In the genomic region with DNA sequence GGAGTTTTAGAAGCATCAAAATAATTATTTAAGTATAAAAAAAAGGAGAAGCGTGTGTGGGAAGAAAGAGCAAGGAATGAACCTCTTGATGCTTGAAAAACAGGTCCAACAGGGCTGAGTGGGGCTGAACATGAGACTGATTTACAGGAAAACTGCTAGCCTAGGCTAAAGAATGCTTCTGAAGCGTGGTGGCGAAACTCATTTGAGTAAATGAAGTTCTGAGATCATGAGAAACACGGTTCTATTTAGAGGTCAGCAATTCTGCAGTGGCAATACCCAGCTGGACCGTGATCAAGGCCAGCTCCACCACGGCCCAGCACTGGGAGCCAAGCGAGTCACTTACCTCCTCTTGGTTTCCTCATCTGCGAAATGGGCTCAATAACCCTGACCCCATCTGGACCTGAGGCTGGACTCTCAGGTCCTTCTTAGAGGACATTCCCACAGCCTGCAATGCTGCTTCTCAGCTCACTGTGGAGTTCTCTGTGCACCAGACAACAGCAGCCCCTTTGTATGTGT, we compare ENCODE assay signal across 20 cellular contexts.
"Had no signal": no experiment of that assay in that cellular context is flagged by ENCODE, and none has a peak within 500 bp of the region (broad histone marks: within the 10 kb centered on the region; RNA-seq: fewer than 3 reads in every experiment).

No MANE protein-coding gene starts in this region.

- H3K4me1 ChIP-seq: foreskin keratinocyte, right atrium auricular region, sigmoid colon, testis, tibial nerve, uterus had no signal

- H3K9me3 ChIP-seq: mucosa of descending colon, ovary, right atrium auricular region, sigmoid colon, testis, tibial nerve, uterus had no signal

- DNase-seq: cortex of kidney; dorsolateral prefrontal cortex; effector CD8-positive, alpha-beta T cell; foreskin keratinocyte; immature natural killer cell; left ventricle myocardium superior; mucosa of descending colon; natural killer cell; ovary; sigmoid colon; stimulated activated CD4-positive, alpha-beta T cell treated with anti-CD3 and anti-CD28 coated beads, Interleukin-2, amount 100 ng/mL, for 24 hours; stimulated activated CD4-positive, alpha-beta T cell treated with anti-CD3 and anti-CD28 coated beads, Interleukin-4, amount 100 ng/mL, for 4 hours; stimulated activated naive B cell treated with anti-CD40 and anti-IgM and Interleukin-4, amounts not matched to agents 10 μg/mL and 1 μg/mL and 100 μg/mL, for 72 hours; stimulated activated naive CD8-positive, alpha-beta T cell treated with anti-CD3 and anti-CD28 coated beads, Interleukin-15, amount 100 ng/mL, for 72 hours; testis; uterus had no signal

- FAIRE-seq: keratinocyte had no signal

- H3K27ac ChIP-seq: foreskin keratinocyte, ovary, right atrium auricular region, sigmoid colon, skin epidermis, testis, tibial nerve, uterus had no signal

- ATAC-seq: foreskin keratinocyte; left ventricle myocardium superior; mucosa of descending colon; natural killer cell; stimulated activated naive B cell treated with anti-CD40 and anti-IgM and Interleukin-4, amounts not matched to agents 10 μg/mL and 1 μg/mL and 100 μg/mL, for 72 hours; stimulated activated naive CD8-positive, alpha-beta T cell treated with anti-CD3 and anti-CD28 coated beads, Interleukin-15, amount 100 ng/mL, for 72 hours had no signal

- H3K27me3 ChIP-seq: foreskin keratinocyte, ovary, right atrium auricular region, testis, tibial nerve, uterus had no signal

- H3K4me3 ChIP-seq: dorsolateral prefrontal cortex, mucosa of descending colon, ovary, right atrium auricular region, sigmoid colon, skin epidermis, testis, tibial nerve, uterus had no signal

- H3K36me3 ChIP-seq: ovary, right atrium auricular region, sigmoid colon, tibial nerve, uterus had no signal
